In the genomic region with DNA sequence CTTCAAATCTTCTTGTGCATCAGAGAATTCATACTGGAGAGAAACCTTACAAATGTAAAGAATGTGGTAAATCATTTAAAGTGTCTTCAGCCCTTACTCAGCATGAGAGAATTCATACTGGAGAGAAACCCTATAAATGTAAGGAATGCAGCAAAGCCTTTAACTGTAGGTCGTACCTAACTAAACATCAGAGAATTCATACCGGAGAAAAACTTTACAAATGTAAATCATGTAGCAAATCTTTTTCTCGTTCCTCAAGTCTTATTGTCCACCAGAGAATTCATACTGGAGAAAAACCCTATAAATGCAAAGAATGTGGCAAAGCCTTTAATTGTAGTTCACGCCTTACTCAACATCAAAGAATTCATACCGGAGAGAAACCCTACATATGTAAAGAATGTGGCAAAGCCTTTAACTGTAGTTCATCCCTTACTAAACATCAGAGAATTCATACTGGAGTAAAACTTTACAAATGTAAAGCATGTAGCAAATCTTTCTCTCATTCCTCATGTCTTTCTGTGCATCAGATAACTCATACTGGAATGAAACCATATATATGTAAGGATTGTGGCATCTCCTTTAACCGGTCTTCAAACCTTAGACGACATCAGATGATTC, we compare ENCODE assay signal across 14 cellular contexts.
DNase-seq lines count a peak whose midpoint lies in the region; ATAC-seq, FAIRE-seq and TF ChIP-seq lines count a peak whose summit lies in the region.
"Had no signal": no experiment of that assay in that cellular context is flagged by ENCODE, and none has a peak within 500 bp of the region (broad histone marks: within the 10 kb centered on the region; RNA-seq: fewer than 3 reads in every experiment).

No MANE protein-coding gene starts in this region.

- peaks cover 20% of the 10 kb centered on the region for H3F3A ChIP-seq in GM23248 (ENCODE audit: insufficient read depth)
- H3F3A ChIP-seq in smooth muscle cell (ENCODE audit: low read depth) = peaks cover 3% of the 10 kb centered on the region

- RAD21 ChIA-PET in GM12878 (lab: Charles Lee; ENCODE audit: unreplicated experiment) = no interaction called here

- no peaks in the 10 kb centered on the region for H4K20me1 ChIP-seq in GM23248 (ENCODE audit: insufficient read depth)
- no peaks in the 10 kb centered on the region for H4K20me1 ChIP-seq in GM12878 (ENCODE audit: control insufficient read depth, insufficient read depth)
- no peaks in the 10 kb centered on the region for H4K20me1 ChIP-seq in smooth muscle cell (ENCODE audit: low read depth)

- POLR2A ChIA-PET in GM12878 (lab: Charles Lee) = no interaction called here

- H3K27me3 ChIP-seq in GM23248 (replicated peaks; ENCODE audit: insufficient read depth) (no peaks in the 10 kb centered on the region), GM12878 (replicated peaks in 1 of 2; ENCODE audit: control insufficient read depth in 2 of 2, insufficient read depth in 2 of 2, low read length in 1 of 2) (no peaks in the 10 kb centered on the region), iPS-20b (ENCODE audit: insufficient read depth, low read length) (no peaks in the 10 kb centered on the region), smooth muscle cell (ENCODE audit: low read depth) (no peaks in the 10 kb centered on the region)

- peaks cover 24% of the 10 kb centered on the region for H3K79me2 ChIP-seq in GM23248 (ENCODE audit: insufficient read depth)
- no peaks in the 10 kb centered on the region for H3K79me2 ChIP-seq in GM12878 (ENCODE audit: control insufficient read depth, insufficient read depth, low read length)
- peaks cover 20% of the 10 kb centered on the region for H3K79me2 ChIP-seq in smooth muscle cell (ENCODE audit: low read depth)

- WGBS in GM23248 (ENCODE audit: low coverage in 1 of 2, low lambda C conversion rate in 2 of 2, missing lambda C conversion rate in 2 of 2), 2 experiments = 93 to 96% methylated on average over 7 of the region's 7 CpGs
- WGBS in GM12878 (ENCODE audit: insufficient coverage, insufficient replicate concordance, low lambda C conversion rate, missing lambda C conversion rate) = 83% methylated on average over 7 of the region's 7 CpGs
- WGBS in smooth muscle cell (ENCODE audit: low lambda C conversion rate) = 98% methylated on average over 7 of the region's 7 CpGs

- H2AFZ ChIP-seq in GM23248 (no peak overlapping the region), GM12878 (ENCODE audit: control insufficient read depth, low read depth, low read length) (no peak overlapping the region), smooth muscle cell (ENCODE audit: low read depth) (no peak overlapping the region)
- H2AFZ ChIP-seq: PC-9 had no signal

- no peak for ATAC-seq in GM12878

- CTCF ChIA-PET in GM12878 (lab: Yijun Ruan, JAX) = no interaction called here

- peak; percentile 1 for DNase-seq in GM23248
- DNase-seq in GM12878 (ENCODE audit: low read depth, low spot score) = no peak
- no peak for DNase-seq in smooth muscle cell (lab: John Stamatoyannopoulos, UW; ENCODE audit: unreplicated experiment)
- DNase-seq in NCI-H1694 treated with DMSO at 0.1 percent for 48 hours (lab: John Stamatoyannopoulos, UW) = no peak
- DNase-seq in activated effector memory CD4-positive, alpha-beta T cell treated with anti-CD3 and anti-CD28 coated beads, Interleukin-2, amount 50 U/mL, for 16 hours = no peak
- DNase-seq in germinal center (ENCODE audit: low spot score) = no peak
- DNase-seq: IMR-90, MV-4-11, NCI-H1436 treated with DMSO at 0.1 percent for 48 hours, NCI-H446 treated with DMSO at 0.1 percent for 48 hours, NCI-H748 treated with DMSO at 0.1 percent for 48 hours, PC-9 had no signal

- peaks cover 75% of the 10 kb centered on the region for H3K36me3 ChIP-seq in GM23248 (ENCODE audit: low read depth)
- peaks cover 0 to 5% of the 10 kb centered on the region in 2 experiments; a peak in 2 of 4 replicates for H3K36me3 ChIP-seq in GM12878 (ENCODE audit: control insufficient read depth in 2 of 2, insufficient read depth in 2 of 2, low read length in 1 of 2)
- peaks cover 76% of the 10 kb centered on the region for H3K36me3 ChIP-seq in iPS-20b (ENCODE audit: insufficient read depth, low read depth, low read length)
- peaks cover 79% of the 10 kb centered on the region for H3K36me3 ChIP-seq in smooth muscle cell (ENCODE audit: low read depth)

- SMC1A ChIA-PET in GM12878 (lab: Charles Lee; ENCODE audit: uncharacterized antibody, unreplicated experiment) = no interaction called here

- H3K27ac ChIP-seq in GM23248 = no peak overlapping the region
- H3K27ac ChIP-seq in GM12878 (ENCODE audit: control insufficient read depth, insufficient read depth) = no peak overlapping the region
- H3K27ac ChIP-seq in iPS-20b (ENCODE audit: low read length) = no peak overlapping the region
- H3K27ac ChIP-seq in smooth muscle cell (ENCODE audit: low read depth) = no peak overlapping the region
- H3K27ac ChIP-seq: PC-9 had no signal

- no peak for FAIRE-seq in GM12878 (lab: Jason Lieb, UNC)
- FAIRE-seq: H54 had no signal

- no peak for TF ChIP-seq RAD21 in GM12878 (IDR thresholded peaks at IDR 0.05; ENCODE audit: insufficient read depth, low read depth, low read length)

- H3K9ac ChIP-seq in GM23248 = no peak overlapping the region
- H3K9ac ChIP-seq in GM12878 (ENCODE audit: control insufficient read depth, insufficient read depth, low read length) = no peak overlapping the region
- no peak overlapping the region for H3K9ac ChIP-seq in iPS-20b (ENCODE audit: low read depth, low read length)
- no peak overlapping the region for H3K9ac ChIP-seq in smooth muscle cell (ENCODE audit: low read depth)

- intact Hi-C loops in GM12878 (cut with micrococcal nuclease; ENCODE audit: unreplicated experiment) = no loop called here

- H3K9me3 ChIP-seq in GM23248 (ENCODE audit: low read depth) (peaks cover 57% of the 10 kb centered on the region), GM12878 (replicated peaks; ENCODE audit: control insufficient read depth, insufficient read depth, low read length) (peaks cover 31% of the 10 kb centered on the region), iPS-20b (ENCODE audit: insufficient read depth, low read depth, low read length) (peaks cover 91% of the 10 kb centered on the region), smooth muscle cell (replicated peaks; ENCODE audit: low read depth) (peaks cover 93% of the 10 kb centered on the region)

- no TSS peak for BruUV-seq in GM12878 (replicated peaks; lab: Mats Ljungman, UMichigan)

- H3K4me1 ChIP-seq in GM23248 (ENCODE audit: insufficient read depth) (no peaks in the 10 kb centered on the region), GM12878 (ENCODE audit: control insufficient read depth, insufficient read depth, low read length) (no peaks in the 10 kb centered on the region), iPS-20b (ENCODE audit: insufficient read depth, low read length) (no peaks in the 10 kb centered on the region), smooth muscle cell (ENCODE audit: low read depth) (no peaks in the 10 kb centered on the region)

- in situ Hi-C loops in GM23248 (cut with MboI) = no loop called here
- in situ Hi-C loops in GM12878 (cut with MboI) = no loop called here

- no peaks in the 10 kb centered on the region for H3K9me2 ChIP-seq in GM23248 (ENCODE audit: insufficient read depth)

- H3K4me2 ChIP-seq in GM23248 (ENCODE audit: unreplicated experiment) (no peak overlapping the region), GM12878 (ENCODE audit: control insufficient read depth, insufficient read depth) (no peak overlapping the region), smooth muscle cell (no peak overlapping the region)
- H3K4me2 ChIP-seq: PC-9 had no signal

- no peak overlapping the region for H3K4me3 ChIP-seq in GM23248
- no peak overlapping the region for H3K4me3 ChIP-seq in GM12878
- peak overlapping the region; percentile 20; the same call in 1 of the 2 replicates for H3K4me3 ChIP-seq in iPS-20b (ENCODE audit: low read length)
- peak overlapping the region; percentile 26 for H3K4me3 ChIP-seq in smooth muscle cell
- H3K4me3 ChIP-seq: PC-9 had no signal

- no peak for TF ChIP-seq POLR2A in GM12878 (IDR thresholded peaks at IDR 0.05; ENCODE audit: low read depth, low read length)

- no peak for TF ChIP-seq EP300 in GM12878 (IDR thresholded peaks at IDR 0.05; ENCODE audit: borderline replicate concordance in 1 of 2, control insufficient read depth in 1 of 2, low read depth in 2 of 2, low read length in 2 of 2)

- TF ChIP-seq CTCF in GM12878 (IDR thresholded peaks at IDR 0.05 in 2 of 3, conservative IDR thresholded peaks at IDR 0.05 in 1 of 3; ENCODE audit: control insufficient read depth in 2 of 3, extremely low read depth in 1 of 3, insufficient read depth in 1 of 3, low read depth in 3 of 3, low read length in 3 of 3) (no peak), smooth muscle cell (IDR thresholded peaks at IDR 0.05; ENCODE audit: borderline replicate concordance, insufficient read depth, poor library complexity, severe bottlenecking) (no peak)

TF ChIP-seq in GM12878, 131 proteins besides CTCF, POLR2A, EP300 and RAD21:
- TF ChIP-seq KLF5 (IDR thresholded peaks at IDR 0.05; ENCODE audit: partially characterized antibody) (peak; percentile 93), ZNF274 (IDR thresholded peaks at IDR 0.05; ENCODE audit: insufficient read depth, insufficient read length) (peak; percentile 89)
- TF ChIP-seq, protein P1, sequence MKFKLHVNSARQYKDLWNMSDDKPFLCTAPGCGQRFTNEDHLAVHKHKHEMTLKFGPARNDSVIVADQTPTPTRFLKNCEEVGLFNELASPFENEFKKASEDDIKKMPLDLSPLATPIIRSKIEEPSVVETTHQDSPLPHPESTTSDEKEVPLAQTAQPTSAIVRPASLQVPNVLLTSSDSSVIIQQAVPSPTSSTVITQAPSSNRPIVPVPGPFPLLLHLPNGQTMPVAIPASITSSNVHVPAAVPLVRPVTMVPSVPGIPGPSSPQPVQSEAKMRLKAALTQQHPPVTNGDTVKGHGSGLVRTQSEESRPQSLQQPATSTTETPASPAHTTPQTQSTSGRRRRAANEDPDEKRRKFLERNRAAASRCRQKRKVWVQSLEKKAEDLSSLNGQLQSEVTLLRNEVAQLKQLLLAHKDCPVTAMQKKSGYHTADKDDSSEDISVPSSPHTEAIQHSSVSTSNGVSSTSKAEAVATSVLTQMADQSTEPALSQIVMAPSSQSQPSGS (IDR thresholded peaks at IDR 0.05; ENCODE audit: low read length) = no peak

Comparison
In these comparisons a context has a peak if more than half of its experiments do, and no peak if none do; other contexts are left out.
1. H3K4me3 ChIP-seq: peak in iPS-20b (single experiment) and smooth muscle cell (single experiment); none in GM23248 (single experiment) and GM12878 (single experiment).